In the genomic region with DNA sequence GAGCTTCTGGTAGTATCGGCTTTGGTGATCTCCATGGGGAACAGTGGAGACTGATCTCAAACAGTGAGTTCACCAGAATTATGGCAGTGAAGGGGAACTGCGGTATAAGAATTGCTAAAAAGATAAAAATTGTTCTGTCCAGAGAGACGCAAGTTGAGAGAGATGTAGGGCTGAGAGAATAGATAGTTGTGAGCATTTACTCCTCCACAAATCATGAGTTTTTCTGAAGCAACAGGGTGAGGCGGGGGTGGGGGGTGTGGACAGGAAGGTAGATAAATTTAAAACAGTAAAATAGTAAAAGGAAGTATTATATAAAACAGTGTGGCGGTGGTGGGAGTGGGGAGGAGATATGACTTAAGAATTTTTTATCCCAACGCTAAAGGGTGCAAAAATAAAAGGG, we compare ENCODE assay signal across 19 cellular contexts.
DNase-seq lines count a peak whose midpoint lies in the region; ATAC-seq and TF ChIP-seq lines count a peak whose summit lies in the region.
"Had no signal": no experiment of that assay in that cellular context is flagged by ENCODE, and none has a peak within 500 bp of the region (broad histone marks: within the 10 kb centered on the region; RNA-seq: fewer than 3 reads in every experiment).

No MANE protein-coding gene starts in this region.

- CTCF ChIA-PET in CD4-positive, alpha-beta memory T cell (lab: Charles Lee; ENCODE audit: partially characterized antibody): no interaction called here

- H3K36me3 Mint-ChIP-seq in CD4-positive, alpha-beta memory T cell: peaks cover 47 to 50% of the 10 kb centered on the region in 2 donors
- H3K36me3 Mint-ChIP-seq in activated T-helper 2 cell treated with anti-CD3 and anti-CD28 coated beads, Interferon-gamma antibody, Interleukin-2, Interleukin-4, amounts not matched to agents 10 μg/mL and 5 μg/mL and 100 μg/mL, durations not matched to agents 14 hours and 24 hours and 36 hours (ENCODE audit: low read depth): peaks cover 74% of the 10 kb centered on the region
- peaks cover 6% of the 10 kb centered on the region for H3K36me3 Mint-ChIP-seq in natural killer cell treated with Interleukin-12 subunit alpha and Interleukin-12 subunit beta and Interleukin-15 and Interleukin-18, amount 100 ng/mL, for 72 hours

- no peaks in the 10 kb centered on the region for H3K9me3 Mint-ChIP-seq in CD4-positive, alpha-beta memory T cell
- H3K9me3 Mint-ChIP-seq in activated T-helper 2 cell treated with anti-CD3 and anti-CD28 coated beads, Interferon-gamma antibody, Interleukin-2, Interleukin-4, amounts not matched to agents 10 μg/mL and 5 μg/mL and 100 μg/mL, durations not matched to agents 14 hours and 24 hours and 36 hours: no peaks in the 10 kb centered on the region
- H3K9me3 Mint-ChIP-seq in natural killer cell treated with Interleukin-12 subunit alpha and Interleukin-12 subunit beta and Interleukin-15 and Interleukin-18, amount 100 ng/mL, for 72 hours: peaks cover 3% of the 10 kb centered on the region

- H3K27ac Mint-ChIP-seq in CD4-positive, alpha-beta memory T cell: peak overlapping the region; percentile 36 to 80 (median 54)
- peak overlapping the region; percentile 85 for H3K27ac Mint-ChIP-seq in activated T-helper 2 cell treated with anti-CD3 and anti-CD28 coated beads, Interferon-gamma antibody, Interleukin-2, Interleukin-4, amounts not matched to agents 10 μg/mL and 5 μg/mL and 100 μg/mL, durations not matched to agents 14 hours and 24 hours and 36 hours
- peak overlapping the region; percentile 72 to 79 for H3K27ac Mint-ChIP-seq in natural killer cell treated with Interleukin-12 subunit alpha and Interleukin-12 subunit beta and Interleukin-15 and Interleukin-18, amount 100 ng/mL, for 72 hours

- no peak overlapping the region for H3K4me3 ChIP-seq in CD4-positive, alpha-beta memory T cell (ENCODE audit: low read length in 2 of 2)
- H3K4me3 ChIP-seq in HL-60 (replicated peaks; ENCODE audit: insufficient read depth, low read length): no peak overlapping the region
- H3K4me3 ChIP-seq in H7 (ENCODE audit: insufficient read depth, low read depth, low read length): no peak overlapping the region
- H3K4me3 ChIP-seq: coronary artery, MG63, prostate gland, testis had no signal

- intact Hi-C loops in CD4-positive, alpha-beta memory T cell (cut with micrococcal nuclease): no loop called here
- intact Hi-C loops in activated T-helper 2 cell treated with anti-CD3 and anti-CD28 coated beads, Interferon-gamma antibody, Interleukin-2, Interleukin-4, amounts not matched to agents 10 μg/mL and 5 μg/mL and 100 μg/mL, durations not matched to agents 14 hours and 24 hours and 36 hours (cut with micrococcal nuclease): no loop called here

- no peak for TF ChIP-seq CTCF in HL-60 (IDR thresholded peaks at IDR 0.05; ENCODE audit: insufficient read depth, low read length)

- peak overlapping the region in 6 of 8 donors; percentile 17 to 69 (median 40) for H3K4me3 Mint-ChIP-seq in CD4-positive, alpha-beta memory T cell
- no peak overlapping the region for H3K4me3 Mint-ChIP-seq in activated T-helper 2 cell treated with anti-CD3 and anti-CD28 coated beads, Interferon-gamma antibody, Interleukin-2, Interleukin-4, amounts not matched to agents 10 μg/mL and 5 μg/mL and 100 μg/mL, durations not matched to agents 14 hours and 24 hours and 36 hours (ENCODE audit: low read depth)
- peak overlapping the region; percentile 40 for H3K4me3 Mint-ChIP-seq in natural killer cell treated with Interleukin-12 subunit alpha and Interleukin-12 subunit beta and Interleukin-15 and Interleukin-18, amount 100 ng/mL, for 72 hours

- H3K27me3 Mint-ChIP-seq in CD4-positive, alpha-beta memory T cell: no peaks in the 10 kb centered on the region
- no peaks in the 10 kb centered on the region for H3K27me3 Mint-ChIP-seq in activated T-helper 2 cell treated with anti-CD3 and anti-CD28 coated beads, Interferon-gamma antibody, Interleukin-2, Interleukin-4, amounts not matched to agents 10 μg/mL and 5 μg/mL and 100 μg/mL, durations not matched to agents 14 hours and 24 hours and 36 hours (ENCODE audit: low read depth)
- no peaks in the 10 kb centered on the region for H3K27me3 Mint-ChIP-seq in natural killer cell treated with Interleukin-12 subunit alpha and Interleukin-12 subunit beta and Interleukin-15 and Interleukin-18, amount 100 ng/mL, for 72 hours

- no peak for ATAC-seq in natural killer cell treated with Interleukin-12 subunit alpha and Interleukin-12 subunit beta and Interleukin-15 and Interleukin-18, amount 100 ng/mL, for 72 hours

- no peak for DNase-seq in CD4-positive, alpha-beta memory T cell
- DNase-seq in HL-60 (ENCODE audit: low read depth in 1 of 2, low spot score in 1 of 2) (no peak), DMS 273 (lab: John Stamatoyannopoulos, UW; ENCODE audit: unreplicated experiment) (no peak), H7 (no peak), MV-4-11 (lab: John Stamatoyannopoulos, UW) (no peak)
- DNase-seq in activated T-helper 2 cell treated with anti-CD3 and anti-CD28 coated beads, Interferon-gamma antibody, Interleukin-2, Interleukin-4, amounts not matched to agents 10 μg/mL and 5 μg/mL and 100 μg/mL, durations not matched to agents 14 hours and 24 hours and 36 hours (ENCODE audit: low spot score): no peak
- no peak for DNase-seq in natural killer cell treated with Interleukin-12 subunit alpha and Interleukin-12 subunit beta and Interleukin-15 and Interleukin-18, amount 100 ng/mL, for 72 hours (ENCODE audit: low spot score)
- DNase-seq: activated CD8-positive, alpha-beta memory T cell treated with anti-CD3 and anti-CD28 coated beads, Interleukin-2, amount 50 U/mL, for 48 hours; aorta; Caco-2; kidney; MG63; NCI-H2171 treated with DMSO at 0.1 percent for 48 hours; NK-92 treated with Interleukin-12 subunit alpha and Interleukin-12 subunit beta, amount 100 ng/mL, for 24 hours; SIG-M5 had no signal

- H3K9me3 ChIP-seq in CD4-positive, alpha-beta memory T cell (ENCODE audit: control insufficient read depth in 1 of 2, low read length in 2 of 2): no peaks in the 10 kb centered on the region
- H3K9me3 ChIP-seq: Caco-2, MG63, prostate gland, testis had no signal

- POLR2A ChIA-PET in CD4-positive, alpha-beta memory T cell (lab: Charles Lee; ENCODE audit: partially characterized antibody): no interaction called here

- H3K4me1 Mint-ChIP-seq in CD4-positive, alpha-beta memory T cell: peaks cover 49 to 81% (median 66%) of the 10 kb centered on the region in 4 donors
- H3K4me1 Mint-ChIP-seq in activated T-helper 2 cell treated with anti-CD3 and anti-CD28 coated beads, Interferon-gamma antibody, Interleukin-2, Interleukin-4, amounts not matched to agents 10 μg/mL and 5 μg/mL and 100 μg/mL, durations not matched to agents 14 hours and 24 hours and 36 hours (ENCODE audit: low read depth): peaks cover 66% of the 10 kb centered on the region
- H3K4me1 Mint-ChIP-seq in natural killer cell treated with Interleukin-12 subunit alpha and Interleukin-12 subunit beta and Interleukin-15 and Interleukin-18, amount 100 ng/mL, for 72 hours (ENCODE audit: low read depth in 2 of 2): peaks cover 51 to 69% of the 10 kb centered on the region in 2 donors

- no peak overlapping the region for H3K27ac ChIP-seq in CD4-positive, alpha-beta memory T cell (ENCODE audit: low read depth, low read length)
- peak overlapping the region; percentile 10 for H3K27ac ChIP-seq in HL-60 (replicated peaks)
- H3K27ac ChIP-seq: coronary artery, prostate gland, testis had no signal

- H3K27me3 ChIP-seq in CD4-positive, alpha-beta memory T cell (ENCODE audit: insufficient read depth, low read length): no peaks in the 10 kb centered on the region
- H3K27me3 ChIP-seq in HL-60 (ENCODE audit: insufficient read depth, poor library complexity, severe bottlenecking) (no peaks in the 10 kb centered on the region), H7 (ENCODE audit: control insufficient read depth, insufficient read depth, low read length) (no peaks in the 10 kb centered on the region)
- H3K27me3 ChIP-seq: MG63, testis had no signal

- H3K4me1 ChIP-seq in CD4-positive, alpha-beta memory T cell (ENCODE audit: insufficient read depth, low read length): peaks cover 28% of the 10 kb centered on the region
- H3K4me1 ChIP-seq: prostate gland had no signal

- peaks cover 5% of the 10 kb centered on the region for H3K36me3 ChIP-seq in CD4-positive, alpha-beta memory T cell (ENCODE audit: insufficient read depth, low read length)
- H3K36me3 ChIP-seq in H7 (replicated peaks; ENCODE audit: control insufficient read depth, insufficient read depth, low read length): no peaks in the 10 kb centered on the region
- H3K36me3 ChIP-seq: MG63, prostate gland, WERI-Rb-1 had no signal
